Comparison of ENCODE assay signal across 8 cellular contexts in genomic region chrX:23667239-23668177, GRCh38. TPM values are rescaled to one million over a fixed set of nuclear protein-coding genes. Genes with fewer than 3 reads are reported as not detected.
A peak's percentile ranks its signal among the peaks of the same experiment; 100 is the strongest.
DNase-seq lines count a peak whose midpoint lies in the region; ATAC-seq and TF ChIP-seq lines count a peak whose summit lies in the region.

Gene PRDX4, plus strand, starts transcription at chrX:23667493. Its CDS starts 78 bp downstream, at chrX:23667571.

- TF ChIP-seq CTCF in epithelial cell of proximal tubule (conservative IDR thresholded peaks at IDR 0.05; ENCODE audit: low read depth, low read length), result no peak

- H3K9ac ChIP-seq in HUES64 (ENCODE audit: low read depth, low read length) (peak within 1 kb of the TSS; percentile 95), mucosa of rectum (ENCODE audit: low read depth in 1 of 2, low read length in 2 of 2) (peak within 1 kb of the TSS; percentile 49 to 74)

- peak within 1 kb of the TSS; percentile 81; the same call in 1 of the 2 replicates for H3K27ac ChIP-seq in HUES64 (ENCODE audit: low read depth, low read length)
- H3K27ac ChIP-seq in mucosa of rectum (ENCODE audit: low read depth in 2 of 2, low read length in 2 of 2), result peak within 1 kb of the TSS; percentile 76

- H3K36me3 ChIP-seq in HUES64 (ENCODE audit: insufficient read depth, low read length) (peaks cover 16% of the 10 kb centered on the region), mucosa of rectum (ENCODE audit: control insufficient read depth in 2 of 2, insufficient read depth in 2 of 2, low read length in 2 of 2) (no peaks in the 10 kb centered on the region)

- peak; percentile 54 for ATAC-seq in GM21447 (IDR thresholded peaks at IDR 0.05; ENCODE audit: unreplicated experiment)

- H3K27me3 ChIP-seq in HUES64 (ENCODE audit: insufficient read depth, low read length) (no peaks in the 10 kb centered on the region), mucosa of rectum (ENCODE audit: control insufficient read depth in 2 of 2, insufficient read depth in 2 of 2, low read length in 2 of 2) (no peaks in the 10 kb centered on the region)

- peaks cover 10% of the 10 kb centered on the region for H3K4me1 ChIP-seq in HUES64 (ENCODE audit: insufficient read depth, low read length)
- peaks cover 0 to 7% of the 10 kb centered on the region in 2 donors for H3K4me1 ChIP-seq in mucosa of rectum (ENCODE audit: control insufficient read depth in 2 of 2, insufficient read depth in 2 of 2, low read length in 2 of 2)

- H3K9me3 ChIP-seq in HUES64 (ENCODE audit: insufficient read depth, low read depth, low read length) (no peaks in the 10 kb centered on the region), mucosa of rectum (ENCODE audit: control insufficient read depth in 2 of 2, low read length in 2 of 2) (no peaks in the 10 kb centered on the region)

- under 1% methylated on average over 73 of the region's 73 CpGs for WGBS in HUES64

- DNase-seq in D341Med (ENCODE audit: low spot score) (peak; percentile 93), OCI-M1 (lab: John Stamatoyannopoulos, UW) (peak; percentile 91), activated T-cell treated with anti-CD3 and anti-CD28 coated beads for 4 hours (peak; percentile 57), epithelial cell of proximal tubule (ENCODE audit: low read depth) (no peak)
- DNase-seq in stimulated activated CD8-positive, alpha-beta memory T cell treated with anti-CD3 and anti-CD28 coated beads, Interleukin-4, amount 100 ng/mL, for 4 hours (ENCODE audit: low read depth in 2 of 2, low spot score in 1 of 2), result peak; percentile 42 to 53

- peak within 1 kb of the TSS; percentile 86 for H3K4me3 ChIP-seq in HUES64 (ENCODE audit: low read length)
- peak within 1 kb of the TSS; percentile 70 for H3K4me3 ChIP-seq in epithelial cell of proximal tubule (ENCODE audit: low read depth, low read length)
- H3K4me3 ChIP-seq in mucosa of rectum (ENCODE audit: low read length in 2 of 2), result peak within 1 kb of the TSS; percentile 72 to 74

RNA-seq across cellular contexts. Expression of gene PRDX4, which starts in this region (rescaled TPM):
- 165 TPM for polyA plus RNA-seq in HUES64 (2013, experiment 1 of 2)
- 158 TPM for polyA plus RNA-seq in HUES64 (2013, experiment 2 of 2)
- 254 and 265 TPM in 2 replicates for total RNA-seq in epithelial cell of proximal tubule
